ENCODE assay signal across 21 cellular contexts in genomic region chr5:84257061-84257460, GRCh38.
"Had no signal": no experiment of that assay in that cellular context is flagged by ENCODE, and none has a peak within 500 bp of the region (broad histone marks: within the 10 kb centered on the region; RNA-seq: fewer than 3 reads in every experiment).

No MANE protein-coding gene starts in this region.

- H3K36me3 Mint-ChIP-seq: activated CD4-positive, alpha-beta memory T cell treated with anti-CD3 and anti-CD28 coated beads for 36 hours; memory B cell had no signal

- H3K27ac ChIP-seq: cardiac muscle cell, esophagus squamous epithelium, gastrocnemius medialis, heart right ventricle, pancreas, psoas muscle, tibial artery had no signal

- H3K27me3 ChIP-seq: cardiac muscle cell, esophagus squamous epithelium, gastrocnemius medialis, heart right ventricle, pancreas, tibial artery had no signal

- H3K27me3 Mint-ChIP-seq: activated CD4-positive, alpha-beta memory T cell treated with anti-CD3 and anti-CD28 coated beads for 36 hours; memory B cell; stimulated activated naive CD8-positive, alpha-beta T cell treated with anti-CD3 and anti-CD28 coated beads, Interleukin-15, Interleukin-2, amounts not matched to agents 100 ng/mL and 50 ng/mL, for 24 hours had no signal

- H3K4me1 Mint-ChIP-seq: endodermal cell had no signal

- DNase-seq: activated CD4-positive, alpha-beta memory T cell treated with anti-CD3 and anti-CD28 coated beads for 36 hours; activated CD4-positive, alpha-beta T cell treated with anti-CD3 and anti-CD28 coated beads for 48 hours; activated naive CD4-positive, alpha-beta T cell treated with anti-CD3 and anti-CD28 coated beads for 36 hours; activated T-cell treated with anti-CD3 and anti-CD28 coated beads, Interleukin-2, amount 50 U/mL, for 48 hours; cortex of kidney; endodermal cell; esophagus squamous epithelium; gastrocnemius medialis; heart right ventricle; left colon; nephron progenitor cell; pancreas; psoas muscle; right cardiac atrium; stimulated activated CD4-positive, alpha-beta T cell treated with anti-CD3 and anti-CD28 coated beads, Interleukin-12 subunit alpha, Interleukin-12 subunit beta, amount 100 ng/mL, for 4 hours; stimulated activated CD4-positive, alpha-beta T cell treated with anti-CD3 and anti-CD28 coated beads, Interleukin-4, amount 100 ng/mL, for 4 hours; substantia nigra; tibial artery had no signal

- ATAC-seq: gastrocnemius medialis, heart right ventricle, left colon, pancreas, psoas muscle, right cardiac atrium had no signal

- H3K4me3 Mint-ChIP-seq: activated CD4-positive, alpha-beta memory T cell treated with anti-CD3 and anti-CD28 coated beads for 36 hours; activated naive CD4-positive, alpha-beta T cell treated with anti-CD3 and anti-CD28 coated beads for 36 hours; endodermal cell; memory B cell; nephron progenitor cell; stimulated activated naive CD8-positive, alpha-beta T cell treated with anti-CD3 and anti-CD28 coated beads, Interleukin-15, Interleukin-2, amounts not matched to agents 100 ng/mL and 50 ng/mL, for 24 hours had no signal

- H3K4me1 ChIP-seq: esophagus squamous epithelium, gastrocnemius medialis, heart right ventricle, pancreas, psoas muscle had no signal

- H3K9me3 Mint-ChIP-seq: activated CD4-positive, alpha-beta memory T cell treated with anti-CD3 and anti-CD28 coated beads for 36 hours; activated naive CD4-positive, alpha-beta T cell treated with anti-CD3 and anti-CD28 coated beads for 36 hours; endodermal cell; nephron progenitor cell had no signal

- H3K27ac Mint-ChIP-seq: activated CD4-positive, alpha-beta memory T cell treated with anti-CD3 and anti-CD28 coated beads for 36 hours; activated naive CD4-positive, alpha-beta T cell treated with anti-CD3 and anti-CD28 coated beads for 36 hours; endodermal cell; memory B cell; nephron progenitor cell; stimulated activated naive CD8-positive, alpha-beta T cell treated with anti-CD3 and anti-CD28 coated beads, Interleukin-15, Interleukin-2, amounts not matched to agents 100 ng/mL and 50 ng/mL, for 24 hours had no signal

- H3K9me3 ChIP-seq: esophagus squamous epithelium, gastrocnemius medialis, heart right ventricle, pancreas, psoas muscle, tibial artery had no signal
